1 cellular context compared by ENCODE assay signal in genomic region chr6:88709819-88710246, GRCh38.
A peak's percentile ranks its signal among the peaks of the same experiment; 100 is the strongest.
TF ChIP-seq lines count a peak whose summit lies in the region.

No MANE protein-coding gene starts in this region.

TF ChIP-seq in HepG2, 621 proteins besides CTCF, POLR2A, EP300 and RAD21 (continued from another document and continues in another):
- TF ChIP-seq ATF4 (CRISPR knock-in tag; IDR thresholded peaks at IDR 0.05): peak in 1 of 2 experiments; percentile 42; a peak in 1 of 4 replicates
- TF ChIP-seq ZNF678 (CRISPR knock-in tag; IDR thresholded peaks at IDR 0.05): no peak
- TF ChIP-seq ZHX1 (CRISPR knock-in tag; IDR thresholded peaks at IDR 0.05; ENCODE audit: low read depth): no peak
- no peak for TF ChIP-seq DMAP1 (CRISPR knock-in tag; IDR thresholded peaks at IDR 0.05)
- no peak for TF ChIP-seq TAF15 (IDR thresholded peaks at IDR 0.05; ENCODE audit: low read depth, low read length, poor library complexity, severe bottlenecking)
- no peak for TF ChIP-seq BRD4 (CRISPR knock-in tag; IDR thresholded peaks at IDR 0.05)
- no peak for TF ChIP-seq ZNF839 (CRISPR knock-in tag; IDR thresholded peaks at IDR 0.05; ENCODE audit: borderline replicate concordance)
- TF ChIP-seq EZH2 (conservative IDR thresholded peaks at IDR 0.05; ENCODE audit: low read depth, low read length): no peak
- TF ChIP-seq PHF20 (CRISPR knock-in tag; IDR thresholded peaks at IDR 0.05): no peak
- no peak for TF ChIP-seq KDM2A (CRISPR knock-in tag; IDR thresholded peaks at IDR 0.05; ENCODE audit: borderline replicate concordance, low read depth)
- no peak for TF ChIP-seq TCF12 (IDR thresholded peaks at IDR 0.05)
- no peak; the same call in 1 of the 2 replicates for TF ChIP-seq TCF12 (CRISPR knock-in tag; IDR thresholded peaks at IDR 0.05)
- TF ChIP-seq PLSCR1 (CRISPR knock-in tag; IDR thresholded peaks at IDR 0.05; ENCODE audit: borderline replicate concordance): no peak
- 0 out of 2 replicates have a peak, but pooled peaks have one; percentile 21 for TF ChIP-seq ZHX2 (IDR thresholded peaks at IDR 0.05; ENCODE audit: low read depth)
- TF ChIP-seq ZHX2 (CRISPR knock-in tag; IDR thresholded peaks at IDR 0.05; ENCODE audit: borderline replicate concordance): no peak
- no peak for TF ChIP-seq ZNF598 (CRISPR knock-in tag; IDR thresholded peaks at IDR 0.05; ENCODE audit: borderline replicate concordance)
- TF ChIP-seq SSRP1 (CRISPR knock-in tag; IDR thresholded peaks at IDR 0.05): no peak
- peak; percentile 81 for TF ChIP-seq HDAC2 (CRISPR knock-in tag; IDR thresholded peaks at IDR 0.05)
- TF ChIP-seq CHD2 (IDR thresholded peaks at IDR 0.05; ENCODE audit: low read depth, low read length): peak; percentile 46; the same call in 1 of the 2 replicates
- no peak for TF ChIP-seq SNAPC2 (CRISPR knock-in tag; IDR thresholded peaks at IDR 0.05)
- peak; percentile 74 for TF ChIP-seq ELF3 (CRISPR knock-in tag; IDR thresholded peaks at IDR 0.05)
- TF ChIP-seq GATAD1 (CRISPR knock-in tag; IDR thresholded peaks at IDR 0.05): 0 out of 2 replicates have a peak, but pooled peaks have one; percentile 55
- no peak for TF ChIP-seq ZNF782 (CRISPR knock-in tag; IDR thresholded peaks at IDR 0.05; ENCODE audit: borderline replicate concordance)
- no peak for TF ChIP-seq MED13 (CRISPR knock-in tag; IDR thresholded peaks at IDR 0.05)
- no peak for TF ChIP-seq ZNF543 (CRISPR knock-in tag; IDR thresholded peaks at IDR 0.05)
- peak; percentile 49; the same call in 1 of the 2 replicates for TF ChIP-seq ZNF3 (CRISPR knock-in tag; IDR thresholded peaks at IDR 0.05)
- TF ChIP-seq ZFY (CRISPR knock-in tag; IDR thresholded peaks at IDR 0.05): no peak
- no peak for TF ChIP-seq HMGXB3 (CRISPR knock-in tag; IDR thresholded peaks at IDR 0.05; ENCODE audit: borderline replicate concordance)
- TF ChIP-seq ZBTB7A (CRISPR knock-in tag; IDR thresholded peaks at IDR 0.05): no peak
- no peak for TF ChIP-seq ZNF720 (CRISPR knock-in tag; IDR thresholded peaks at IDR 0.05)
- no peak for TF ChIP-seq CREBL2 (CRISPR knock-in tag; IDR thresholded peaks at IDR 0.05; ENCODE audit: borderline replicate concordance)
- no peak for TF ChIP-seq NR3C1 (CRISPR knock-in tag; IDR thresholded peaks at IDR 0.05)
- no peak for TF ChIP-seq HBP1 (CRISPR knock-in tag; IDR thresholded peaks at IDR 0.05; ENCODE audit: low read depth)
- peak; percentile 69 for TF ChIP-seq TEAD3 (CRISPR knock-in tag; optimal IDR thresholded peaks at IDR 0.05; ENCODE audit: borderline replicate concordance)
- TF ChIP-seq KMT2B (CRISPR knock-in tag; IDR thresholded peaks at IDR 0.05): no peak
- TF ChIP-seq CCDC6 (CRISPR knock-in tag; IDR thresholded peaks at IDR 0.05): no peak
- no peak for TF ChIP-seq NFE2L1 (CRISPR knock-in tag; IDR thresholded peaks at IDR 0.05; ENCODE audit: borderline replicate concordance)
- no peak for TF ChIP-seq ZNF772 (CRISPR knock-in tag; IDR thresholded peaks at IDR 0.05)
- no peak for TF ChIP-seq MLX (CRISPR knock-in tag; IDR thresholded peaks at IDR 0.05)
- no peak for TF ChIP-seq SMAD1 (CRISPR knock-in tag; IDR thresholded peaks at IDR 0.05; ENCODE audit: borderline replicate concordance, low read depth)
- TF ChIP-seq ZNF224 (CRISPR knock-in tag; IDR thresholded peaks at IDR 0.05): no peak
- no peak for TF ChIP-seq IRF9 (CRISPR knock-in tag; IDR thresholded peaks at IDR 0.05; ENCODE audit: borderline replicate concordance)
- TF ChIP-seq LRRFIP1 (CRISPR knock-in tag; conservative IDR thresholded peaks at IDR 0.05): no peak
